Comparison of ENCODE assay signal across 8 cellular contexts in the genomic region with DNA sequence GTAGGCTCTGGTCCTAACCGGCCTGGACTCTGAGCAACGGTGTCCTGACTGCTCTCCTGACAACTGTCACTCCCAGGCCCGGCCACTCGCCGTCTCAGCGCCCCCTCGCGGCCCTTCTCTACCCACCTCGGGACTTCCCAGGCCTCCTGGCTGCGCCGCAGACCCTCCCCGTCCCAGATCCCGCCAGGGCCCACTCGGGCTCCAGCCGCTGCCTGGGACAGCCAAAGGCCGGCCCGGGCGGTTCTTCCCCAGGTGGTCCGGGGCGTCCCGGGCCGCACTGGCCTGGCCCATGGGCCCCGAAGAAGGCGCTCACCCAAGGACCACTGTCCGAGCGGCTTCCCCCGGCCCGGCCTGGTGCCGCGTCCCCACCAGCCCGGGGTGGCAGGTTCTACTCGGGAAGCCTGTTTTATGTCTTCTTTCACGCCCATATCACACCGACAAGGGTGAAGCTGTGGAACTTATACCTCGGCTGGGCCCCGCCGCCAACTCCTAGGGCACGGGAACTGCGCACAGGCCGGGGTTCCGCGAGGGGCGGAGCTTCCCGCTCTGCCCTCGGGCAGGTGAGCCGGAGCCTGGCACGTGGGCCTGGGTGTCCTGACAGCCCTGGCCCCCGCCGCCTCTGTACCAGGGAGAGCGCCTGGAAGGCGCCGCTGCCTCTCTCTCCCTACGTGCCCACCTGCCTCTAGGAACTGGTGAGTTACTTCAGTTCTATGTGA.
A peak's percentile ranks its signal among the peaks of the same experiment; 100 is the strongest.
DNase-seq lines count a peak whose midpoint lies in the region; ATAC-seq and TF ChIP-seq lines count a peak whose summit lies in the region.

No MANE protein-coding gene starts in this region.

- peak overlapping the region; percentile 84 for H3K4me2 ChIP-seq in OCI-LY3 (ENCODE audit: low read length)

- intact Hi-C loops in head of caudate nucleus (cut with DNase I) (no loop called here), ovary (cut with DNase I) (no loop called here), testis (cut with DNase I; ENCODE audit: low total_unique reads) (no loop called here)

- H3K79me2 ChIP-seq in OCI-LY3 (ENCODE audit: low read length), result no peaks in the 10 kb centered on the region

- peak overlapping the region; percentile 83 for H3K9ac ChIP-seq in OCI-LY3 (ENCODE audit: low read length)

- H3K36me3 ChIP-seq in OCI-LY3 (replicated peaks; ENCODE audit: low read depth, low read length) (no peaks in the 10 kb centered on the region), ovary (no peaks in the 10 kb centered on the region), testis (ENCODE audit: low read depth, missing control alignments) (no peaks in the 10 kb centered on the region)

- WGBS in ovary, 3 donors, result 31 to 43% (median 37%) methylated on average over 32 to 53 of the region's 53 CpGs
- 21 to 22% methylated on average over 15 to 53 of the region's 53 CpGs for WGBS in testis, 2 donors

- TF ChIP-seq EP300 in ovary (IDR thresholded peaks at IDR 0.05), result no peak

- H2AFZ ChIP-seq in OCI-LY3 (ENCODE audit: low read depth, low read length), result peak overlapping the region; percentile 99

- H3K27ac ChIP-seq in OCI-LY3 (ENCODE audit: low read length) (peak overlapping the region; percentile 49), ovary (peak overlapping the region in 1 of 2 donors; percentile 16), testis (peak overlapping the region; percentile 79 to 89)

- H3K9me3 ChIP-seq in OCI-LY3 (ENCODE audit: insufficient read depth, low read length) (no peaks in the 10 kb centered on the region), ovary (no peaks in the 10 kb centered on the region), testis (no peaks in the 10 kb centered on the region)

- DNase-seq in NCI-H1417 (lab: John Stamatoyannopoulos, UW), result peak; percentile 36 to 53 (median 44)
- no peak for DNase-seq in NCI-H1417 treated with DMSO at 0.1 percent for 48 hours (lab: John Stamatoyannopoulos, UW)
- DNase-seq in activated gamma-delta T cell treated with anti-CD3 and anti-CD28 coated beads, Interleukin-2, amount 50 U/mL, for 16 hours (ENCODE audit: low read depth), result peak; percentile 40
- DNase-seq in head of caudate nucleus, result peak; percentile 66 to 94 (median 86)
- DNase-seq in ovary, result peak; percentile 28 to 66 (median 44)
- peak; percentile 94 for DNase-seq in testis

- no peaks in the 10 kb centered on the region for H4K20me1 ChIP-seq in OCI-LY3 (ENCODE audit: insufficient read depth, low read length)

- peak; percentile 91 for ATAC-seq in HG03095 (IDR thresholded peaks at IDR 0.05; ENCODE audit: unreplicated experiment)

- peaks cover 32% of the 10 kb centered on the region for H3K4me1 ChIP-seq in OCI-LY3 (ENCODE audit: low read length)
- peaks cover 2% of the 10 kb centered on the region for H3K4me1 ChIP-seq in ovary (ENCODE audit: insufficient read depth)
- no peaks in the 10 kb centered on the region for H3K4me1 ChIP-seq in testis

- TF ChIP-seq POLR2A in ovary (IDR thresholded peaks at IDR 0.05) (no peak), testis (IDR thresholded peaks at IDR 0.05) (no peak)

- TF ChIP-seq CTCF in OCI-LY3 (IDR thresholded peaks at IDR 0.05; ENCODE audit: low read depth, low read length) (peak; percentile 71), ovary (IDR thresholded peaks at IDR 0.05) (peak in 1 of 3 donors; percentile 32), testis (IDR thresholded peaks at IDR 0.05) (peak; percentile 58 to 61 (median 60))

- H3K4me3 ChIP-seq in OCI-LY3 (ENCODE audit: low read length), result peak overlapping the region; percentile 92
- H3K4me3 ChIP-seq in ovary, result peak overlapping the region; percentile 32
- peak overlapping the region; percentile 67 to 81 for H3K4me3 ChIP-seq in testis

- no peaks in the 10 kb centered on the region for H3K27me3 ChIP-seq in OCI-LY3 (ENCODE audit: low read depth, low read length)
- H3K27me3 ChIP-seq in ovary, result no peaks in the 10 kb centered on the region
- H3K27me3 ChIP-seq in testis, result no peaks in the 10 kb centered on the region

Comparison
In these comparisons a context has a peak if more than half of its experiments do, and no peak if none do; other contexts are left out.
1. H3K4me3 ChIP-seq: peak in every context shown above with its lines; median percentile 92 in OCI-LY3; 74 in testis; 32 in ovary.